16 cellular contexts compared by ENCODE assay signal in genomic region chr11:64751580-64751979, GRCh38. TPM values are rescaled to one million over a fixed set of nuclear protein-coding genes. Genes with fewer than 3 reads are reported as not detected.
DNase-seq lines count a peak whose midpoint lies in the region; ATAC-seq, FAIRE-seq and TF ChIP-seq lines count a peak whose summit lies in the region.
"Had no signal": no experiment of that assay in that cellular context is flagged by ENCODE, and none has a peak within 500 bp of the region (broad histone marks: within the 10 kb centered on the region; RNA-seq: fewer than 3 reads in every experiment).

No MANE protein-coding gene starts in this region.

- H3K4me1 ChIP-seq in kidney (ENCODE audit: control insufficient read depth in 1 of 2, insufficient read depth in 1 of 2, low read depth in 1 of 2, low read length in 2 of 2), result no peaks in the 10 kb centered on the region
- peaks cover 31 to 44% of the 10 kb centered on the region in 2 donors for H3K4me1 ChIP-seq in gastrocnemius medialis

- ATAC-seq in T-helper 17 cell, result no peak
- ATAC-seq in gastrocnemius medialis, result no peak

- H3K4me3 ChIP-seq in kidney (ENCODE audit: low read length in 2 of 2) (no peak overlapping the region), gastrocnemius medialis (no peak overlapping the region)
- H3K4me3 ChIP-seq: MG63, SJSA1 had no signal

- H3K36me3 Mint-ChIP-seq in T-helper 17 cell (ENCODE audit: low read depth), result no peaks in the 10 kb centered on the region

- no peak overlapping the region for H3K9ac ChIP-seq in kidney (ENCODE audit: low read length in 2 of 2)

- H3K27me3 ChIP-seq in gastrocnemius medialis, result no peaks in the 10 kb centered on the region
- H3K27me3 ChIP-seq: MG63 had no signal

- no peak overlapping the region for H3K4me3 Mint-ChIP-seq in T-helper 17 cell
- H3K4me3 Mint-ChIP-seq: B cell, HFFc6 had no signal

- no peak overlapping the region for H3K27ac ChIP-seq in kidney (ENCODE audit: low read depth in 2 of 2, low read length in 2 of 2)
- peak overlapping the region in 3 of 4 donors; percentile 23 to 99 (median 33) for H3K27ac ChIP-seq in gastrocnemius medialis
- H3K27ac ChIP-seq: SJSA1 had no signal

- no peak for DNase-seq in T-helper 17 cell
- DNase-seq in kidney, result peak; percentile 13
- no peak for DNase-seq in gastrocnemius medialis
- no peak for DNase-seq in HK-2 (ENCODE audit: unreplicated experiment)
- no peak for DNase-seq in cerebellar nuclear complex (lab: John Stamatoyannopoulos, UW)
- DNase-seq: DMS 273 treated with DMSO at 0.1 percent for 48 hours, HFFc6, Karpas-422, MG63, NCI-H2227 treated with DMSO at 0.1 percent for 48 hours, SW 1271 had no signal

- H3K4me1 Mint-ChIP-seq in T-helper 17 cell, result peaks cover 20% of the 10 kb centered on the region

- intact Hi-C loops in kidney (cut with DNase I) (no loop called here), gastrocnemius medialis (cut with DNase I; ENCODE audit: low total_unique reads) (no loop called here)

- H3K27me3 Mint-ChIP-seq in T-helper 17 cell, result no peaks in the 10 kb centered on the region
- H3K27me3 Mint-ChIP-seq: B cell had no signal

- FAIRE-seq in kidney (lab: Jason Lieb, UNC), result no peak
- FAIRE-seq: H54 had no signal

- TF ChIP-seq POLR2A in gastrocnemius medialis (IDR thresholded peaks at IDR 0.05), result no peak

- no peaks in the 10 kb centered on the region for H3K9me3 ChIP-seq in T-helper 17 cell (ENCODE audit: control insufficient read depth, low read length, poor library complexity, severe bottlenecking)
- no peaks in the 10 kb centered on the region for H3K9me3 ChIP-seq in kidney (ENCODE audit: control insufficient read depth in 1 of 2, low read length in 2 of 2)
- H3K9me3 ChIP-seq in gastrocnemius medialis, result no peaks in the 10 kb centered on the region
- H3K9me3 ChIP-seq: MG63, SJSA1 had no signal

- TF ChIP-seq CTCF in kidney (IDR thresholded peaks at IDR 0.05; ENCODE audit: borderline replicate concordance, extremely low read depth, insufficient read depth) (no peak), gastrocnemius medialis (IDR thresholded peaks at IDR 0.05 in 4 of 5, conservative IDR thresholded peaks at IDR 0.05 in 1 of 5) (no peak)

- H3K27ac Mint-ChIP-seq in T-helper 17 cell, result peak overlapping the region; percentile 87
- H3K27ac Mint-ChIP-seq: B cell, HFFc6 had no signal

- in situ Hi-C loops in gastrocnemius medialis (cut with MboI; ENCODE audit: low sequenced_read_pairs in 4 of 4), result no loop called here

- H3K36me3 ChIP-seq in kidney (ENCODE audit: control insufficient read depth in 1 of 2, insufficient read depth in 2 of 2, low read length in 2 of 2) (no peaks in the 10 kb centered on the region), gastrocnemius medialis (peaks cover 0 to 57% of the 10 kb centered on the region in 2 donors)
- H3K36me3 ChIP-seq: MG63 had no signal

RNA-seq across cellular contexts. Expression of gene RASGRP2, which starts 7.6 kb away (rescaled TPM):
- total RNA-seq in T-helper 17 cell, result 100 to 1,000 TPM; 464 to 502 TPM
- total RNA-seq in kidney, result 42.6 TPM
- polyA plus RNA-seq in kidney (ENCODE audit: insufficient read depth, low read depth, low replicate concordance), result 14.1 TPM
- total RNA-seq in gastrocnemius medialis, result 10 to 100 TPM in 1 of 4 donors, 1 to 10 TPM in 3; 2.9 to 10.9 (median 7.1) TPM
- total RNA-seq: Daoy had no signal

RNA-seq across cellular contexts. Expression of gene PYGM, which starts 8.2 kb away (rescaled TPM):
- total RNA-seq in T-helper 17 cell (10 to 100 TPM; 11.8 to 27.1 TPM), kidney (8.6 TPM), gastrocnemius medialis (1,000 to 10,000 TPM in 3 of 4 donors, 100 to 1,000 TPM in 1; 881 to 2,858 (median 1,836) TPM)
- polyA plus RNA-seq in kidney (ENCODE audit: insufficient read depth, low read depth, low replicate concordance), result 2.5 TPM
- total RNA-seq: Daoy had no signal

RNA-seq across cellular contexts. Expression of gene SF1, which starts 26.8 kb away (rescaled TPM):
- total RNA-seq in T-helper 17 cell (1,000 to 10,000 TPM; 1,476 to 1,622 TPM), kidney (320 TPM), gastrocnemius medialis (100 to 1,000 TPM; 171 to 249 (median 193) TPM)
- 87.5 TPM for polyA plus RNA-seq in kidney (ENCODE audit: insufficient read depth, low read depth, low replicate concordance)

RNA-seq across cellular contexts. Expression of gene NRXN2, which starts 28.6 kb away (rescaled TPM):
- total RNA-seq in T-helper 17 cell, result under 1 TPM; 0.21 to 0.32 TPM
- total RNA-seq in kidney, result 13.3 TPM
- polyA plus RNA-seq in kidney (ENCODE audit: insufficient read depth, low read depth, low replicate concordance), result 22.0 TPM
- 1 to 10 TPM in 2 of 4 donors, under 1 TPM in 2; 0.15 to 6.2 (median 1.8) TPM for total RNA-seq in gastrocnemius medialis
- total RNA-seq: SJSA1 had no signal
- polyA plus RNA-seq: AG04450 had no signal

RNA-seq across cellular contexts. Expression of gene MAP4K2, which starts 51.4 kb away (rescaled TPM):
- total RNA-seq in T-helper 17 cell (10 to 100 TPM; 97.8 to 99.2 TPM), kidney (12.5 TPM), gastrocnemius medialis (10 to 100 TPM in 1 of 4 donors, 1 to 10 TPM in 3; 4.3 to 14.8 (median 6.2) TPM)
- 15.4 TPM for polyA plus RNA-seq in kidney (ENCODE audit: insufficient read depth, low read depth, low replicate concordance)

Comparison
In these comparisons a context has a peak if more than half of its experiments do, and no peak if none do; other contexts are left out.
1. H3K27ac ChIP-seq: peak in gastrocnemius medialis (3 of 4); none in kidney (0 of 2).
2. RNA of gene RASGRP2, which starts 7.6 kb away (total RNA-seq): 464 to 502 TPM in T-helper 17 cell; 42.6 TPM in kidney (single experiment) and 2.9 to 10.9 TPM in gastrocnemius medialis; every median in the first group is over 10 times any median in the second.
3. RNA of gene PYGM, which starts 8.2 kb away (total RNA-seq): 881 to 2,858 TPM in gastrocnemius medialis; 11.8 to 27.1 TPM in T-helper 17 cell and 8.6 TPM in kidney (single experiment); every median in the first group is over 10 times any median in the second.